In genomic region chr16:66872524-66872923, GRCh38 we compare ENCODE assay signal across 1 cellular context.
TF ChIP-seq lines count a peak whose summit lies in the region.

No MANE protein-coding gene starts in this region.

TF ChIP-seq in GM23338, 12 proteins besides CTCF, POLR2A, EP300 and RAD21 (continued from another document):
- TF ChIP-seq ZNF462 (CRISPR knock-in tag; IDR thresholded peaks at IDR 0.05) (no peak), ETS1 (IDR thresholded peaks at IDR 0.05) (no peak), ZNF331 (CRISPR knock-in tag; IDR thresholded peaks at IDR 0.05; ENCODE audit: low read depth) (no peak), JUNB (IDR thresholded peaks at IDR 0.05; ENCODE audit: unreplicated experiment) (no peak), EZH2 (IDR thresholded peaks at IDR 0.05; ENCODE audit: low read depth, unreplicated experiment) (no peak), CREB1 (CRISPR knock-in tag; IDR thresholded peaks at IDR 0.05; ENCODE audit: low read depth) (no peak), POLR2AphosphoS5 (IDR thresholded peaks at IDR 0.05; ENCODE audit: low read depth) (no peak), REST (IDR thresholded peaks at IDR 0.05; ENCODE audit: unreplicated experiment) (no peak), EZH2phosphoT487 (IDR thresholded peaks at IDR 0.05; ENCODE audit: unreplicated experiment) (no peak), NANOG (IDR thresholded peaks at IDR 0.05; ENCODE audit: borderline replicate concordance) (no peak), STAT1 (IDR thresholded peaks at IDR 0.05; ENCODE audit: unreplicated experiment) (no peak)
